In genomic region chr7:44068054-44068453, GRCh38 we compare ENCODE assay signal across 15 cellular contexts. TPM values are rescaled to one million over a fixed set of nuclear protein-coding genes. Genes with fewer than 3 reads are reported as not detected.
A peak's percentile ranks its signal among the peaks of the same experiment; 100 is the strongest.
DNase-seq lines count a peak whose midpoint lies in the region; ATAC-seq, FAIRE-seq and TF ChIP-seq lines count a peak whose summit lies in the region.
"Had no signal": no experiment of that assay in that cellular context is flagged by ENCODE, and none has a peak within 500 bp of the region (broad histone marks: within the 10 kb centered on the region; RNA-seq: fewer than 3 reads in every experiment).

No MANE protein-coding gene starts in this region.

- no peak overlapping the region for H4K8ac ChIP-seq in H1 (ENCODE audit: extremely low read depth, insufficient read depth, low read length)

- H3K36me3 ChIP-seq in Karpas-422 (ENCODE audit: insufficient read depth, low read length) = no peaks in the 10 kb centered on the region
- peaks cover 0 to 4% (median 3%) of the 10 kb centered on the region in 4 experiments; a peak in 4 of 8 replicates for H3K36me3 ChIP-seq in H1 (ENCODE audit: control insufficient read depth in 2 of 4, insufficient read depth in 4 of 4, low read length in 3 of 4)

- H3K79me2 ChIP-seq in Karpas-422 (ENCODE audit: low read length) (no peaks in the 10 kb centered on the region), H1 (ENCODE audit: control insufficient read depth in 1 of 2, insufficient read depth in 2 of 2, low read length in 2 of 2) (no peaks in the 10 kb centered on the region)

- H3K4me1 Mint-ChIP-seq in natural killer cell treated with Interleukin-12 subunit alpha and Interleukin-12 subunit beta and Interleukin-15 and Interleukin-18, amount 100 ng/mL, for 72 hours (ENCODE audit: low read depth in 2 of 2) = peaks cover 12 to 16% of the 10 kb centered on the region in 2 donors
- peaks cover 12 to 35% of the 10 kb centered on the region in 2 donors for H3K4me1 Mint-ChIP-seq in natural killer cell
- peaks cover 11% of the 10 kb centered on the region for H3K4me1 Mint-ChIP-seq in activated T-helper 2 cell treated with anti-CD3 and anti-CD28 coated beads, Interferon-gamma antibody, Interleukin-2, Interleukin-4, amounts not matched to agents 10 μg/mL and 5 μg/mL and 100 μg/mL, durations not matched to agents 14 hours and 24 hours and 36 hours (ENCODE audit: low read depth)
- H3K4me1 Mint-ChIP-seq in progenitor cell of endocrine pancreas (ENCODE audit: low read depth) = peaks cover 8% of the 10 kb centered on the region

- no peak overlapping the region for H3K18ac ChIP-seq in H1 (ENCODE audit: extremely low read depth, low read length)

- no peak for FAIRE-seq in H1 (lab: Jason Lieb, UNC)
- FAIRE-seq: bronchial epithelial cell had no signal

- no peak for ATAC-seq in natural killer cell treated with Interleukin-12 subunit alpha and Interleukin-12 subunit beta and Interleukin-15 and Interleukin-18, amount 100 ng/mL, for 72 hours
- ATAC-seq in natural killer cell (no peak), HG03565 (IDR thresholded peaks at IDR 0.05; ENCODE audit: unreplicated experiment) (no peak)

- H2BK20ac ChIP-seq in H1 (ENCODE audit: low read length) = no peak overlapping the region

- no peaks in the 10 kb centered on the region for H3K79me1 ChIP-seq in H1 (ENCODE audit: low read depth, low read length)

- intact Hi-C loops in natural killer cell (cut with micrococcal nuclease) = no loop called here
- intact Hi-C loops in activated T-helper 2 cell treated with anti-CD3 and anti-CD28 coated beads, Interferon-gamma antibody, Interleukin-2, Interleukin-4, amounts not matched to agents 10 μg/mL and 5 μg/mL and 100 μg/mL, durations not matched to agents 14 hours and 24 hours and 36 hours (cut with micrococcal nuclease) = no loop called here

- H3K27ac Mint-ChIP-seq in natural killer cell treated with Interleukin-12 subunit alpha and Interleukin-12 subunit beta and Interleukin-15 and Interleukin-18, amount 100 ng/mL, for 72 hours = peak overlapping the region; percentile 27 to 73
- H3K27ac Mint-ChIP-seq in natural killer cell (peak overlapping the region in 1 of 2 donors; percentile 8), progenitor cell of endocrine pancreas (no peak overlapping the region)
- no peak overlapping the region for H3K27ac Mint-ChIP-seq in activated T-helper 2 cell treated with anti-CD3 and anti-CD28 coated beads, Interferon-gamma antibody, Interleukin-2, Interleukin-4, amounts not matched to agents 10 μg/mL and 5 μg/mL and 100 μg/mL, durations not matched to agents 14 hours and 24 hours and 36 hours
- H3K27ac Mint-ChIP-seq: CD4-positive, alpha-beta T cell had no signal

- no peak overlapping the region for H3K14ac ChIP-seq in H1 (ENCODE audit: insufficient read length)

- TF ChIP-seq CTCF in natural killer cell (IDR thresholded peaks at IDR 0.05) (no peak), H1 (IDR thresholded peaks at IDR 0.05; ENCODE audit: control extremely low read depth in 1 of 3, insufficient read depth in 1 of 3, low read depth in 1 of 3, low read length in 3 of 3) (no peak), progenitor cell of endocrine pancreas (IDR thresholded peaks at IDR 0.05; ENCODE audit: unreplicated experiment) (no peak)

- H3K9ac ChIP-seq in Karpas-422 (ENCODE audit: low read length) (no peak overlapping the region), H1 (replicated peaks in 1 of 4; ENCODE audit: extremely low read depth in 1 of 4, low read depth in 3 of 4, low read length in 3 of 4) (no peak overlapping the region)

- POLR2A ChIA-PET in H1 (lab: Charles Lee; ENCODE audit: partially characterized antibody) = interaction anchor here (0.7 to 7.1 kb wide), 8 partner anchors 9 to 67 kb away, joined by 3 to 48 read pairs (median 4); no protein-coding TSS in a partner anchor

- H2BK15ac ChIP-seq in H1 (ENCODE audit: low read length) = 0 out of 2 replicates have a peak overlapping the region, but pooled peaks have one; percentile 46

- no peak overlapping the region for H3K23ac ChIP-seq in H1 (ENCODE audit: insufficient read length)

- CTCF ChIA-PET in H1 (lab: Charles Lee; ENCODE audit: partially characterized antibody) = interaction anchor here (0.9 to 2.7 kb wide), 8 partner anchors 8 to 114 kb away, joined by 3 to 15 read pairs (median 3); no protein-coding TSS in a partner anchor

- no peaks in the 10 kb centered on the region for H3K9me3 Mint-ChIP-seq in natural killer cell treated with Interleukin-12 subunit alpha and Interleukin-12 subunit beta and Interleukin-15 and Interleukin-18, amount 100 ng/mL, for 72 hours
- H3K9me3 Mint-ChIP-seq in natural killer cell = no peaks in the 10 kb centered on the region
- H3K9me3 Mint-ChIP-seq in activated T-helper 2 cell treated with anti-CD3 and anti-CD28 coated beads, Interferon-gamma antibody, Interleukin-2, Interleukin-4, amounts not matched to agents 10 μg/mL and 5 μg/mL and 100 μg/mL, durations not matched to agents 14 hours and 24 hours and 36 hours = no peaks in the 10 kb centered on the region
- H3K9me3 Mint-ChIP-seq in progenitor cell of endocrine pancreas (ENCODE audit: low read depth) = no peaks in the 10 kb centered on the region
- H3K9me3 Mint-ChIP-seq: CD4-positive, alpha-beta T cell; nephron had no signal

- no peak overlapping the region for H2BK12ac ChIP-seq in H1 (ENCODE audit: low read depth, low read length)

- no peak overlapping the region for H3K56ac ChIP-seq in H1 (replicated peaks; ENCODE audit: insufficient read length, low read depth, low read length)

- WGBS in H1 (ENCODE audit: extremely low coverage in 1 of 2, insufficient coverage in 1 of 2, insufficient read length in 1 of 2, insufficient replicate concordance in 2 of 2, low coverage in 1 of 2, low lambda C conversion rate in 2 of 2, missing lambda C conversion rate in 1 of 2), 2 experiments = 86% methylated on average over 7 of the region's 7 CpGs; no CpG with 5 or more reads in 1 of the 2 experiments

- H3K4me1 ChIP-seq in Karpas-422 (ENCODE audit: low read length) (peaks cover 47% of the 10 kb centered on the region), H1 (replicated peaks in 1 of 4; ENCODE audit: control insufficient read depth in 3 of 4, insufficient read depth in 4 of 4, low read length in 3 of 4) (peaks cover 9 to 30% (median 26%) of the 10 kb centered on the region in 4 experiments)

- H2BK5ac ChIP-seq in H1 (ENCODE audit: low read depth, low read length) = no peak overlapping the region

- no peak overlapping the region for H2BK120ac ChIP-seq in H1 (replicated peaks; ENCODE audit: low read depth, low read length)

- H3K4me3 ChIP-seq in Karpas-422 (ENCODE audit: low read length) (no peak overlapping the region), H1 (ENCODE audit: extremely low read depth in 1 of 4, insufficient read depth in 2 of 4, low read depth in 3 of 4, low read length in 4 of 4) (no peak overlapping the region)
- H3K4me3 ChIP-seq: testis had no signal

- H2AFZ ChIP-seq in Karpas-422 (ENCODE audit: low read length) = no peak overlapping the region
- no peak overlapping the region for H2AFZ ChIP-seq in H1 (ENCODE audit: low read length)

- H4K20me1 ChIP-seq in Karpas-422 (ENCODE audit: insufficient read depth, low read depth, low read length) = no peaks in the 10 kb centered on the region
- peaks cover 0 to 2% of the 10 kb centered on the region in 2 experiments for H4K20me1 ChIP-seq in H1 (replicated peaks in 1 of 2; ENCODE audit: control insufficient read depth in 1 of 2, insufficient read depth in 2 of 2, low read length in 2 of 2)

- H2AK5ac ChIP-seq in H1 (ENCODE audit: low read depth, low read length) = no peak overlapping the region

- H3K9me3 ChIP-seq in Karpas-422 (ENCODE audit: low read length) (no peaks in the 10 kb centered on the region), H1 (ENCODE audit: insufficient read depth in 2 of 2, low read depth in 1 of 2, low read length in 1 of 2) (no peaks in the 10 kb centered on the region)
- H3K9me3 ChIP-seq: testis had no signal

- TF ChIP-seq POLR2A in H1 (IDR thresholded peaks at IDR 0.05; ENCODE audit: control extremely low read depth in 1 of 2, low read depth in 2 of 2, low read length in 2 of 2) = no peak

- H3K23me2 ChIP-seq in H1 (ENCODE audit: low read depth, low read length) = no peaks in the 10 kb centered on the region

- no peak overlapping the region for H3K4me2 ChIP-seq in Karpas-422 (ENCODE audit: low read depth, low read length, poor library complexity, severe bottlenecking)
- H3K4me2 ChIP-seq in H1 (ENCODE audit: insufficient read depth in 1 of 2, low read depth in 2 of 2, low read length in 2 of 2) = no peak overlapping the region

- H3K27me3 Mint-ChIP-seq in natural killer cell treated with Interleukin-12 subunit alpha and Interleukin-12 subunit beta and Interleukin-15 and Interleukin-18, amount 100 ng/mL, for 72 hours = no peaks in the 10 kb centered on the region
- H3K27me3 Mint-ChIP-seq in natural killer cell (ENCODE audit: low read depth in 2 of 2) (no peaks in the 10 kb centered on the region), progenitor cell of endocrine pancreas (peaks cover 10% of the 10 kb centered on the region)
- H3K27me3 Mint-ChIP-seq in activated T-helper 2 cell treated with anti-CD3 and anti-CD28 coated beads, Interferon-gamma antibody, Interleukin-2, Interleukin-4, amounts not matched to agents 10 μg/mL and 5 μg/mL and 100 μg/mL, durations not matched to agents 14 hours and 24 hours and 36 hours (ENCODE audit: low read depth) = no peaks in the 10 kb centered on the region
- H3K27me3 Mint-ChIP-seq: CD4-positive, alpha-beta T cell had no signal

- no peak overlapping the region for H4K91ac ChIP-seq in H1 (replicated peaks; ENCODE audit: insufficient read length, low read length)

- DNase-seq in natural killer cell treated with Interleukin-12 subunit alpha and Interleukin-12 subunit beta and Interleukin-15 and Interleukin-18, amount 100 ng/mL, for 72 hours (ENCODE audit: low spot score) = no peak
- DNase-seq in natural killer cell (no peak), Karpas-422 (peak; percentile 53), H1 (ENCODE audit: low read depth in 1 of 2, low spot score in 2 of 2) (no peak), progenitor cell of endocrine pancreas (ENCODE audit: low spot score, unreplicated experiment) (no peak), GM03348 (ENCODE audit: low spot score) (no peak)
- DNase-seq in activated T-helper 2 cell treated with anti-CD3 and anti-CD28 coated beads, Interferon-gamma antibody, Interleukin-2, Interleukin-4, amounts not matched to agents 10 μg/mL and 5 μg/mL and 100 μg/mL, durations not matched to agents 14 hours and 24 hours and 36 hours (ENCODE audit: low spot score) = no peak
- DNase-seq: NCI-H2171 treated with DMSO at 0.1 percent for 48 hours, testis had no signal

- TF ChIP-seq RAD21 in H1 (IDR thresholded peaks at IDR 0.05 in 1 of 2, conservative IDR thresholded peaks at IDR 0.05 in 1 of 2; ENCODE audit: low read depth in 2 of 2, low read length in 2 of 2) = no peak

- TF ChIP-seq EP300 in H1 (IDR thresholded peaks at IDR 0.05; ENCODE audit: borderline replicate concordance in 1 of 2, low read depth in 2 of 2, low read length in 2 of 2) = no peak

- H3K36me3 Mint-ChIP-seq in natural killer cell treated with Interleukin-12 subunit alpha and Interleukin-12 subunit beta and Interleukin-15 and Interleukin-18, amount 100 ng/mL, for 72 hours = no peaks in the 10 kb centered on the region
- H3K36me3 Mint-ChIP-seq in natural killer cell (no peaks in the 10 kb centered on the region), progenitor cell of endocrine pancreas (ENCODE audit: insufficient read depth) (peaks cover 3% of the 10 kb centered on the region)
- peaks cover 15% of the 10 kb centered on the region for H3K36me3 Mint-ChIP-seq in activated T-helper 2 cell treated with anti-CD3 and anti-CD28 coated beads, Interferon-gamma antibody, Interleukin-2, Interleukin-4, amounts not matched to agents 10 μg/mL and 5 μg/mL and 100 μg/mL, durations not matched to agents 14 hours and 24 hours and 36 hours (ENCODE audit: low read depth)

- H3K27ac ChIP-seq in Karpas-422 (ENCODE audit: low read length) = peak overlapping the region; percentile 65
- no peak overlapping the region for H3K27ac ChIP-seq in H1 (ENCODE audit: low read depth, low read length)
- H3K27ac ChIP-seq: RWPE1, testis had no signal

- no peaks in the 10 kb centered on the region for H3K27me3 ChIP-seq in Karpas-422 (ENCODE audit: low read length)
- peaks cover 0 to 3% (median 0%) of the 10 kb centered on the region in 4 experiments; a peak in 2 of 7 replicates for H3K27me3 ChIP-seq in H1 (replicated peaks in 1 of 4; ENCODE audit: control insufficient read depth in 3 of 4, extremely low read depth in 1 of 4, insufficient read depth in 3 of 4, low read length in 3 of 4)
- H3K27me3 ChIP-seq: testis had no signal

- no peak overlapping the region for H4K5ac ChIP-seq in H1 (ENCODE audit: insufficient read length, low read depth, low read length)

- H3K4ac ChIP-seq in H1 (replicated peaks; ENCODE audit: insufficient read length, low read depth, low read length) = no peak overlapping the region

- no peak overlapping the region for H3K4me3 Mint-ChIP-seq in natural killer cell treated with Interleukin-12 subunit alpha and Interleukin-12 subunit beta and Interleukin-15 and Interleukin-18, amount 100 ng/mL, for 72 hours
- H3K4me3 Mint-ChIP-seq in natural killer cell (no peak overlapping the region), progenitor cell of endocrine pancreas (ENCODE audit: low read depth) (no peak overlapping the region)
- H3K4me3 Mint-ChIP-seq in activated T-helper 2 cell treated with anti-CD3 and anti-CD28 coated beads, Interferon-gamma antibody, Interleukin-2, Interleukin-4, amounts not matched to agents 10 μg/mL and 5 μg/mL and 100 μg/mL, durations not matched to agents 14 hours and 24 hours and 36 hours (ENCODE audit: low read depth) = no peak overlapping the region
- H3K4me3 Mint-ChIP-seq: CD4-positive, alpha-beta T cell; nephron had no signal

- H3K9me2 ChIP-seq in Karpas-422 (replicated peaks; ENCODE audit: insufficient read depth, low read length) = no peaks in the 10 kb centered on the region

RNA-seq across cellular contexts. Expression of gene PGAM2, which starts 2.7 kb away (rescaled TPM):
- total RNA-seq in natural killer cell treated with Interleukin-12 subunit alpha and Interleukin-12 subunit beta and Interleukin-15 and Interleukin-18, amount 100 ng/mL, for 72 hours = not detected
- total RNA-seq in natural killer cell (1 to 10 TPM; 1.0 to 1.9 (median 1.5) TPM), progenitor cell of endocrine pancreas (1.8 and 2.5 TPM in 2 replicates)
- total RNA-seq in Karpas-422 (2014; rRNA removed; shearing (Covaris generic); ENCODE audit: low replicate concordance) = 1.9 TPM in 1 of 2 replicates, not detected in the other
- 1.4 and 2.1 TPM in 2 replicates for total RNA-seq in H1 (2021; fragmentation: NEBNext Ultra II Directional; extraction: Animal tissue kit (Norgen Biotek cat#: 25700))
- polyA plus RNA-seq in H1 (2011; rRNA removed) = 2.9 and 4.3 TPM in 2 replicates
- 4.5 TPM for polyA plus RNA-seq in H1 (2011; cell fraction: cytosol; rRNA removed)
- polyA plus RNA-seq in H1 (2011; cell fraction: nucleus; rRNA removed) = 3.5 TPM
- 0.94 to 2.6 TPM (median 2.2 TPM) in 4 replicates for polyA plus RNA-seq in H1 (2012, experiment 1 of 2)
- polyA plus RNA-seq in H1 (2012, experiment 2 of 2) = 1.3 TPM
- 0.97 TPM for polyA plus RNA-seq in H1 (2013, experiment 1 of 2)
- 0.90 TPM for polyA plus RNA-seq in H1 (2013, experiment 2 of 2)
- 0.88 and 1.6 TPM in 2 replicates for polyA minus RNA-seq in H1 (2011; rRNA and poly(A)+ RNA removed)
- not detected for polyA minus RNA-seq in H1 (2011; cell fraction: cytosol; rRNA and poly(A)+ RNA removed)
- polyA minus RNA-seq in H1 (2011; cell fraction: nucleus; rRNA and poly(A)+ RNA removed) = 0.80 TPM
- total RNA-seq in activated T-helper 2 cell treated with anti-CD3 and anti-CD28 coated beads, Interferon-gamma antibody, Interleukin-2, Interleukin-4, amounts not matched to agents 10 μg/mL and 5 μg/mL and 100 μg/mL, durations not matched to agents 14 hours and 24 hours and 36 hours = 0.67 and 0.73 TPM in 2 replicates
- total RNA-seq: glomerular endothelial cell had no signal

RNA-seq across cellular contexts. Expression of gene POLM, which starts 14.3 kb away (rescaled TPM):
- total RNA-seq in natural killer cell treated with Interleukin-12 subunit alpha and Interleukin-12 subunit beta and Interleukin-15 and Interleukin-18, amount 100 ng/mL, for 72 hours = 10 to 100 TPM; 25.9 to 66.9 TPM
- total RNA-seq in natural killer cell (10 to 100 TPM; 41.7 to 74.1 (median 50.9) TPM), progenitor cell of endocrine pancreas (33.3 and 33.8 TPM in 2 replicates)
- total RNA-seq in Karpas-422 (2014; rRNA removed; shearing (Covaris generic); ENCODE audit: low replicate concordance) = 34.5 and 47.1 TPM in 2 replicates
- total RNA-seq in H1 (2021; fragmentation: NEBNext Ultra II Directional; extraction: Animal tissue kit (Norgen Biotek cat#: 25700)) = 14.5 and 14.9 TPM in 2 replicates
- 12.0 and 20.4 TPM in 2 replicates for polyA plus RNA-seq in H1 (2011; rRNA removed)
- 13.0 TPM for polyA plus RNA-seq in H1 (2011; cell fraction: cytosol; rRNA removed)
- polyA plus RNA-seq in H1 (2011; cell fraction: nucleus; rRNA removed) = 36.8 TPM
- 10.1 to 15.2 TPM (median 13.5 TPM) in 4 replicates for polyA plus RNA-seq in H1 (2012, experiment 1 of 2)
- 12.7 TPM for polyA plus RNA-seq in H1 (2012, experiment 2 of 2)
- 12.6 TPM for polyA plus RNA-seq in H1 (2013, experiment 1 of 2)
- polyA plus RNA-seq in H1 (2013, experiment 2 of 2) = 10.2 TPM
- polyA minus RNA-seq in H1 (2011; rRNA and poly(A)+ RNA removed) = 9.6 TPM in 2 replicates
- 11.3 TPM for polyA minus RNA-seq in H1 (2011; cell fraction: cytosol; rRNA and poly(A)+ RNA removed)
- 19.8 TPM for polyA minus RNA-seq in H1 (2011; cell fraction: nucleus; rRNA and poly(A)+ RNA removed)
- 36.8 and 42.7 TPM in 2 replicates for total RNA-seq in activated T-helper 2 cell treated with anti-CD3 and anti-CD28 coated beads, Interferon-gamma antibody, Interleukin-2, Interleukin-4, amounts not matched to agents 10 μg/mL and 5 μg/mL and 100 μg/mL, durations not matched to agents 14 hours and 24 hours and 36 hours

RNA-seq across cellular contexts. Expression of gene DBNL, which starts 23.6 kb away (rescaled TPM):
- 100 to 1,000 TPM; 173 to 202 TPM for total RNA-seq in natural killer cell treated with Interleukin-12 subunit alpha and Interleukin-12 subunit beta and Interleukin-15 and Interleukin-18, amount 100 ng/mL, for 72 hours
- total RNA-seq in natural killer cell (100 to 1,000 TPM; 123 to 129 (median 129) TPM), progenitor cell of endocrine pancreas (68.0 and 68.3 TPM in 2 replicates)
- total RNA-seq in Karpas-422 (2014; rRNA removed; shearing (Covaris generic); ENCODE audit: low replicate concordance) = 116 and 184 TPM in 2 replicates
- 30.9 and 32.1 TPM in 2 replicates for total RNA-seq in H1 (2021; fragmentation: NEBNext Ultra II Directional; extraction: Animal tissue kit (Norgen Biotek cat#: 25700))
- 56.6 and 63.1 TPM in 2 replicates for polyA plus RNA-seq in H1 (2011; rRNA removed)
- 47.8 TPM for polyA plus RNA-seq in H1 (2011; cell fraction: cytosol; rRNA removed)
- polyA plus RNA-seq in H1 (2011; cell fraction: nucleus; rRNA removed) = 43.1 TPM
- polyA plus RNA-seq in H1 (2012, experiment 1 of 2) = 33.1 to 42.9 TPM (median 38.9 TPM) in 4 replicates
- polyA plus RNA-seq in H1 (2012, experiment 2 of 2) = 38.3 TPM
- 15.5 TPM for polyA plus RNA-seq in H1 (2013, experiment 1 of 2)
- polyA plus RNA-seq in H1 (2013, experiment 2 of 2) = 14.7 TPM
- polyA minus RNA-seq in H1 (2011; rRNA and poly(A)+ RNA removed) = 40.6 and 48.6 TPM in 2 replicates
- polyA minus RNA-seq in H1 (2011; cell fraction: cytosol; rRNA and poly(A)+ RNA removed) = 17.3 TPM
- 25.1 TPM for polyA minus RNA-seq in H1 (2011; cell fraction: nucleus; rRNA and poly(A)+ RNA removed)
- total RNA-seq in activated T-helper 2 cell treated with anti-CD3 and anti-CD28 coated beads, Interferon-gamma antibody, Interleukin-2, Interleukin-4, amounts not matched to agents 10 μg/mL and 5 μg/mL and 100 μg/mL, durations not matched to agents 14 hours and 24 hours and 36 hours = 131 and 143 TPM in 2 replicates

RNA-seq across cellular contexts. Expression of gene AEBP1, which starts 36.1 kb away (rescaled TPM):
- total RNA-seq in natural killer cell treated with Interleukin-12 subunit alpha and Interleukin-12 subunit beta and Interleukin-15 and Interleukin-18, amount 100 ng/mL, for 72 hours = 1 to 10 TPM; 1.0 to 2.4 TPM
- 1 to 10 TPM; 3.3 to 9.0 (median 6.4) TPM for total RNA-seq in natural killer cell
- total RNA-seq in Karpas-422 (2014; rRNA removed; shearing (Covaris generic); ENCODE audit: low replicate concordance) = 5.9 TPM in 1 of 2 replicates, not detected in the other
- total RNA-seq in H1 (2021; fragmentation: NEBNext Ultra II Directional; extraction: Animal tissue kit (Norgen Biotek cat#: 25700)) = 39.4 and 41.2 TPM in 2 replicates
- polyA plus RNA-seq in H1 (2011; rRNA removed) = 10.4 and 18.4 TPM in 2 replicates
- polyA plus RNA-seq in H1 (2011; cell fraction: cytosol; rRNA removed) = 9.4 TPM
- 49.1 TPM for polyA plus RNA-seq in H1 (2011; cell fraction: nucleus; rRNA removed)
- 29.7 to 44.2 TPM (median 41.7 TPM) in 4 replicates for polyA plus RNA-seq in H1 (2012, experiment 1 of 2)
- 26.9 TPM for polyA plus RNA-seq in H1 (2012, experiment 2 of 2)
- polyA plus RNA-seq in H1 (2013, experiment 1 of 2) = 44.5 TPM
- 41.1 TPM for polyA plus RNA-seq in H1 (2013, experiment 2 of 2)
- 8.0 and 10.4 TPM in 2 replicates for polyA minus RNA-seq in H1 (2011; rRNA and poly(A)+ RNA removed)
- 16.9 TPM for polyA minus RNA-seq in H1 (2011; cell fraction: cytosol; rRNA and poly(A)+ RNA removed)
- 15.4 TPM for polyA minus RNA-seq in H1 (2011; cell fraction: nucleus; rRNA and poly(A)+ RNA removed)
- 36.4 and 38.7 TPM in 2 replicates for total RNA-seq in activated T-helper 2 cell treated with anti-CD3 and anti-CD28 coated beads, Interferon-gamma antibody, Interleukin-2, Interleukin-4, amounts not matched to agents 10 μg/mL and 5 μg/mL and 100 μg/mL, durations not matched to agents 14 hours and 24 hours and 36 hours
- total RNA-seq in progenitor cell of endocrine pancreas = 52.2 and 57.5 TPM in 2 replicates

RNA-seq across cellular contexts. Expression of gene POLD2, which starts 55.3 kb away (rescaled TPM):
- 100 to 1,000 TPM; 101 to 229 TPM for total RNA-seq in natural killer cell treated with Interleukin-12 subunit alpha and Interleukin-12 subunit beta and Interleukin-15 and Interleukin-18, amount 100 ng/mL, for 72 hours
- total RNA-seq in natural killer cell (10 to 100 TPM; 30.1 to 38.3 (median 38.1) TPM), progenitor cell of endocrine pancreas (95.4 and 104 TPM in 2 replicates)
- total RNA-seq in Karpas-422 (2014; rRNA removed; shearing (Covaris generic); ENCODE audit: low replicate concordance) = 165 and 217 TPM in 2 replicates
- 148 TPM in 2 replicates for total RNA-seq in H1 (2021; fragmentation: NEBNext Ultra II Directional; extraction: Animal tissue kit (Norgen Biotek cat#: 25700))
- 214 and 289 TPM in 2 replicates for polyA plus RNA-seq in H1 (2011; rRNA removed)
- polyA plus RNA-seq in H1 (2011; cell fraction: cytosol; rRNA removed) = 206 TPM
- 348 TPM for polyA plus RNA-seq in H1 (2011; cell fraction: nucleus; rRNA removed)
- polyA plus RNA-seq in H1 (2012, experiment 1 of 2) = 147 to 186 TPM (median 179 TPM) in 4 replicates
- polyA plus RNA-seq in H1 (2012, experiment 2 of 2) = 203 TPM
- polyA plus RNA-seq in H1 (2013, experiment 1 of 2) = 97.2 TPM
- 100 TPM for polyA plus RNA-seq in H1 (2013, experiment 2 of 2)
- polyA minus RNA-seq in H1 (2011; rRNA and poly(A)+ RNA removed) = 98.1 and 115 TPM in 2 replicates
- polyA minus RNA-seq in H1 (2011; cell fraction: cytosol; rRNA and poly(A)+ RNA removed) = 58.5 TPM
- 88.3 TPM for polyA minus RNA-seq in H1 (2011; cell fraction: nucleus; rRNA and poly(A)+ RNA removed)
- 205 and 215 TPM in 2 replicates for total RNA-seq in activated T-helper 2 cell treated with anti-CD3 and anti-CD28 coated beads, Interferon-gamma antibody, Interleukin-2, Interleukin-4, amounts not matched to agents 10 μg/mL and 5 μg/mL and 100 μg/mL, durations not matched to agents 14 hours and 24 hours and 36 hours

Comparison
In these comparisons a context has a peak if more than half of its experiments do, and no peak if none do; other contexts are left out.
1. H3K27ac Mint-ChIP-seq: peak in natural killer cell treated with Interleukin-12 subunit alpha and Interleukin-12 subunit beta and Interleukin-15 and Interleukin-18, amount 100 ng/mL, for 72 hours (2 of 2); none in activated T-helper 2 cell treated with anti-CD3 and anti-CD28 coated beads, Interferon-gamma antibody, Interleukin-2, Interleukin-4, amounts not matched to agents 10 μg/mL and 5 μg/mL and 100 μg/mL, durations not matched to agents 14 hours and 24 hours and 36 hours (single experiment) and progenitor cell of endocrine pancreas (single experiment).